11 cellular contexts compared by ENCODE assay signal in the genomic region with DNA sequence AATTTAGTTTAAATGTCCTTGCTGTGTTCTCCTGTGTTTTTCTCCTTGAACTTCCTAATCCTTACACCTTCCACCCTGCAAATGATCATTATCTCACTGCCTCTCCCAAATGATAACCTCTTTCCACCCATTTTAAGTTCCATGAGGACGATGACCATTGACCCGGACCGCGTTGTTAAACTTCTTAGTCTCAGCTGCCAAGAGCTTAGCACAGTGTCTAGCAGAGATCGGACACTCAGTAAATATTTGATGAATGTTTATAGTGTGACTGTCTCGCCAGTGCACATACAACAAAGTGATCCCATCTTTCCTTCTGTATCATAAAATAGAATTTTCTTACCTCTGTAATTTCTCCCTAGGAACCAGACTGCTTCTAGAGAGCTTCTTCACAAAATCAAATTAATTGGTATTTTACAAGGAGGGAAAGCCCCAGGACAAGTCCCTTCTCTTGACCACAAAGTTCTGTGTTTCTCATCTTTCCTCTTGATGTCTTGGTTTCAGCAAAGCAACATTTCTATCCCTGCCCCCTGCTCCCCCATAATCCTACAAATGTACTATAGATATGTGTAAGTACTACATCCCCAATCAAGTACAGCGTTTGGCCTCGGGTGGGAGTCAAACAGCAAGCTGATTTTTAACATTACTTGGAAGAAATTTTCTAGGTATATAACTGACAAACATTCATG.
DNase-seq lines count a peak whose midpoint lies in the region; ATAC-seq and TF ChIP-seq lines count a peak whose summit lies in the region.
"Had no signal": no experiment of that assay in that cellular context is flagged by ENCODE, and none has a peak within 500 bp of the region (broad histone marks: within the 10 kb centered on the region; RNA-seq: fewer than 3 reads in every experiment).

No MANE protein-coding gene starts in this region.

- H3K27me3 ChIP-seq in mesenchymal stem cell (ENCODE audit: control insufficient read depth in 1 of 2, insufficient read depth in 1 of 2, low read length in 2 of 2), result no peaks in the 10 kb centered on the region
- H3K27me3 ChIP-seq: heart left ventricle had no signal

- peaks cover 11% of the 10 kb centered on the region for H3K79me1 ChIP-seq in mesenchymal stem cell (replicated peaks; ENCODE audit: low read length, poor library complexity, severe bottlenecking)

- H2BK12ac ChIP-seq in mesenchymal stem cell (ENCODE audit: low read length in 2 of 2), result peak overlapping the region in 1 of 2 experiments; percentile 18

- CTCF ChIA-PET in activated CD8-positive, alpha-beta T cell treated with anti-CD3 and anti-CD28 coated beads for 36 hours (lab: Charles Lee), result interaction anchor here (1.0 to 1.9 kb wide), 6 partner anchors 9 to 845 kb away, joined by 3 to 8 read pairs (median 6); no protein-coding TSS in a partner anchor
- CTCF ChIA-PET in activated CD8-positive, alpha-beta T cell treated with anti-CD3 and anti-CD28 coated beads, Interleukin-2, amount 10 ng/mL, durations not matched to agents 7 days and 5 days (lab: Charles Lee), result interaction anchor here (1.0 to 2.5 kb wide), 3 partner anchors 164 to 844 kb away, joined by 3 to 26 read pairs (median 7); no protein-coding TSS in a partner anchor

- no peak overlapping the region for H2AFZ ChIP-seq in mesenchymal stem cell (ENCODE audit: low read depth, low read length)
- H2AFZ ChIP-seq: parathyroid adenoma had no signal

- H2BK15ac ChIP-seq in mesenchymal stem cell (ENCODE audit: low read depth, poor library complexity, severe bottlenecking), result peak overlapping the region; percentile 50

- H2BK5ac ChIP-seq in mesenchymal stem cell (ENCODE audit: low read depth, low read length, poor library complexity, severe bottlenecking), result no peak overlapping the region

- H2BK120ac ChIP-seq in mesenchymal stem cell (ENCODE audit: low read depth, low read length), result peak overlapping the region; percentile 71

- peaks cover 31% of the 10 kb centered on the region for H3K4me1 Mint-ChIP-seq in activated CD8-positive, alpha-beta T cell treated with anti-CD3 and anti-CD28 coated beads for 36 hours (ENCODE audit: low read depth)
- H3K4me1 Mint-ChIP-seq in activated CD8-positive, alpha-beta T cell treated with anti-CD3 and anti-CD28 coated beads, Interleukin-2, amount 10 ng/mL, durations not matched to agents 7 days and 5 days (ENCODE audit: low read depth), result peaks cover 9% of the 10 kb centered on the region
- peaks cover 15% of the 10 kb centered on the region for H3K4me1 Mint-ChIP-seq in activated T-helper 17 cell treated with anti-CD3 and anti-CD28 coated beads, Interleukin-2, amount 50 U/mL, for 72 hours
- H3K4me1 Mint-ChIP-seq in stimulated activated effector memory CD8-positive, alpha-beta T cell treated with anti-CD3 and anti-CD28 coated beads, Interleukin-12 subunit alpha, Interleukin-12 subunit beta, amount 100 ng/mL, for 72 hours, result peaks cover 26% of the 10 kb centered on the region

- H3K14ac ChIP-seq in mesenchymal stem cell (ENCODE audit: low read length in 2 of 2), result no peak overlapping the region

- no peak overlapping the region for H3K4me3 Mint-ChIP-seq in activated CD8-positive, alpha-beta T cell treated with anti-CD3 and anti-CD28 coated beads for 36 hours
- no peak overlapping the region for H3K4me3 Mint-ChIP-seq in activated CD8-positive, alpha-beta T cell treated with anti-CD3 and anti-CD28 coated beads, Interleukin-2, amount 10 ng/mL, durations not matched to agents 7 days and 5 days
- no peak overlapping the region for H3K4me3 Mint-ChIP-seq in activated T-helper 17 cell treated with anti-CD3 and anti-CD28 coated beads, Interleukin-2, amount 50 U/mL, for 72 hours
- no peak overlapping the region for H3K4me3 Mint-ChIP-seq in stimulated activated effector memory CD8-positive, alpha-beta T cell treated with anti-CD3 and anti-CD28 coated beads, Interleukin-12 subunit alpha, Interleukin-12 subunit beta, amount 100 ng/mL, for 72 hours
- H3K4me3 Mint-ChIP-seq: type B pancreatic cell had no signal

- no peak overlapping the region for H3K4me3 ChIP-seq in mesenchymal stem cell (ENCODE audit: insufficient read depth in 1 of 2, low read depth in 1 of 2, low read length in 2 of 2)
- H3K4me3 ChIP-seq: heart left ventricle had no signal

- H3K18ac ChIP-seq in mesenchymal stem cell (ENCODE audit: low read depth in 1 of 2, low read length in 2 of 2), result peak overlapping the region; percentile 16 to 54

- H3K9ac ChIP-seq in mesenchymal stem cell (ENCODE audit: low read length), result peak overlapping the region; percentile 75
- H3K9ac ChIP-seq: parathyroid adenoma had no signal

- ATAC-seq in activated CD8-positive, alpha-beta T cell treated with anti-CD3 and anti-CD28 coated beads for 36 hours, result peak; percentile 87
- no peak for ATAC-seq in activated CD8-positive, alpha-beta T cell treated with anti-CD3 and anti-CD28 coated beads, Interleukin-2, amount 10 ng/mL, durations not matched to agents 7 days and 5 days
- ATAC-seq in activated T-helper 17 cell treated with anti-CD3 and anti-CD28 coated beads, Interleukin-2, amount 50 U/mL, for 72 hours (replicated peaks), result peak; percentile 83
- ATAC-seq in stimulated activated effector memory CD8-positive, alpha-beta T cell treated with anti-CD3 and anti-CD28 coated beads, Interleukin-12 subunit alpha, Interleukin-12 subunit beta, amount 100 ng/mL, for 72 hours, result peak; percentile 74
- ATAC-seq in GM21423 (IDR thresholded peaks at IDR 0.05; ENCODE audit: unreplicated experiment) (no peak), GM21825 (IDR thresholded peaks at IDR 0.05; ENCODE audit: unreplicated experiment) (no peak)

- no peaks in the 10 kb centered on the region for H3K36me3 Mint-ChIP-seq in activated CD8-positive, alpha-beta T cell treated with anti-CD3 and anti-CD28 coated beads for 36 hours (ENCODE audit: low read depth)
- no peaks in the 10 kb centered on the region for H3K36me3 Mint-ChIP-seq in activated CD8-positive, alpha-beta T cell treated with anti-CD3 and anti-CD28 coated beads, Interleukin-2, amount 10 ng/mL, durations not matched to agents 7 days and 5 days (ENCODE audit: low read depth)
- H3K36me3 Mint-ChIP-seq in activated T-helper 17 cell treated with anti-CD3 and anti-CD28 coated beads, Interleukin-2, amount 50 U/mL, for 72 hours (ENCODE audit: low read depth), result no peaks in the 10 kb centered on the region
- H3K36me3 Mint-ChIP-seq in stimulated activated effector memory CD8-positive, alpha-beta T cell treated with anti-CD3 and anti-CD28 coated beads, Interleukin-12 subunit alpha, Interleukin-12 subunit beta, amount 100 ng/mL, for 72 hours, result peaks cover 1% of the 10 kb centered on the region

- intact Hi-C loops in activated CD8-positive, alpha-beta T cell treated with anti-CD3 and anti-CD28 coated beads for 36 hours (cut with micrococcal nuclease), result loop anchor here (5.0 to 10.0 kb wide), 3 partner anchors 149 to 839 kb away; partner anchors contain the start of gene BCL6

- peaks cover 3% of the 10 kb centered on the region for H3K4me1 ChIP-seq in mesenchymal stem cell (ENCODE audit: control insufficient read depth, insufficient read depth, low read depth, low read length)

- peak overlapping the region; percentile 76 for H4K8ac ChIP-seq in mesenchymal stem cell (ENCODE audit: low read length)

- H3K9me3 Mint-ChIP-seq in activated CD8-positive, alpha-beta T cell treated with anti-CD3 and anti-CD28 coated beads for 36 hours, result no peaks in the 10 kb centered on the region
- H3K9me3 Mint-ChIP-seq in activated CD8-positive, alpha-beta T cell treated with anti-CD3 and anti-CD28 coated beads, Interleukin-2, amount 10 ng/mL, durations not matched to agents 7 days and 5 days (ENCODE audit: insufficient read depth), result no peaks in the 10 kb centered on the region
- H3K9me3 Mint-ChIP-seq in activated T-helper 17 cell treated with anti-CD3 and anti-CD28 coated beads, Interleukin-2, amount 50 U/mL, for 72 hours, result no peaks in the 10 kb centered on the region
- H3K9me3 Mint-ChIP-seq in stimulated activated effector memory CD8-positive, alpha-beta T cell treated with anti-CD3 and anti-CD28 coated beads, Interleukin-12 subunit alpha, Interleukin-12 subunit beta, amount 100 ng/mL, for 72 hours, result no peaks in the 10 kb centered on the region
- H3K9me3 Mint-ChIP-seq: type B pancreatic cell had no signal

- no peak overlapping the region for H3K4me2 ChIP-seq in mesenchymal stem cell (ENCODE audit: low read length, poor library complexity, severe bottlenecking)

- POLR2A ChIA-PET in activated CD8-positive, alpha-beta T cell treated with anti-CD3 and anti-CD28 coated beads for 36 hours (lab: Charles Lee), result interaction anchor here (1.3 kb wide), 1 partner anchor 299 kb away, joined by 5 read pairs; no protein-coding TSS in a partner anchor
- POLR2A ChIA-PET in activated CD8-positive, alpha-beta T cell treated with anti-CD3 and anti-CD28 coated beads, Interleukin-2, amount 10 ng/mL, durations not matched to agents 7 days and 5 days (lab: Charles Lee), result interaction anchor here (0.6 kb wide), 1 partner anchor 18 kb away, joined by 3 read pairs; no protein-coding TSS in a partner anchor

- peaks cover 0 to 2% of the 10 kb centered on the region in 2 experiments for H3K36me3 ChIP-seq in mesenchymal stem cell (ENCODE audit: control insufficient read depth in 1 of 2, insufficient read depth in 2 of 2, low read depth in 1 of 2, low read length in 2 of 2)
- H3K36me3 ChIP-seq: heart left ventricle had no signal

- H3K27me3 Mint-ChIP-seq in activated CD8-positive, alpha-beta T cell treated with anti-CD3 and anti-CD28 coated beads for 36 hours, result no peaks in the 10 kb centered on the region
- H3K27me3 Mint-ChIP-seq in activated CD8-positive, alpha-beta T cell treated with anti-CD3 and anti-CD28 coated beads, Interleukin-2, amount 10 ng/mL, durations not matched to agents 7 days and 5 days (ENCODE audit: low read depth), result no peaks in the 10 kb centered on the region
- H3K27me3 Mint-ChIP-seq in activated T-helper 17 cell treated with anti-CD3 and anti-CD28 coated beads, Interleukin-2, amount 50 U/mL, for 72 hours, result no peaks in the 10 kb centered on the region
- H3K27me3 Mint-ChIP-seq: type B pancreatic cell had no signal

- H3K9me3 ChIP-seq in mesenchymal stem cell (ENCODE audit: control insufficient read depth, low read length), result no peaks in the 10 kb centered on the region
- H3K9me3 ChIP-seq: heart left ventricle had no signal

- H3K27ac Mint-ChIP-seq in activated CD8-positive, alpha-beta T cell treated with anti-CD3 and anti-CD28 coated beads for 36 hours, result no peak overlapping the region
- no peak overlapping the region for H3K27ac Mint-ChIP-seq in activated CD8-positive, alpha-beta T cell treated with anti-CD3 and anti-CD28 coated beads, Interleukin-2, amount 10 ng/mL, durations not matched to agents 7 days and 5 days
- no peak overlapping the region for H3K27ac Mint-ChIP-seq in activated T-helper 17 cell treated with anti-CD3 and anti-CD28 coated beads, Interleukin-2, amount 50 U/mL, for 72 hours
- no peak overlapping the region for H3K27ac Mint-ChIP-seq in stimulated activated effector memory CD8-positive, alpha-beta T cell treated with anti-CD3 and anti-CD28 coated beads, Interleukin-12 subunit alpha, Interleukin-12 subunit beta, amount 100 ng/mL, for 72 hours
- H3K27ac Mint-ChIP-seq: type B pancreatic cell had no signal

- peak overlapping the region; percentile 91 for H2AK5ac ChIP-seq in mesenchymal stem cell (ENCODE audit: low read length, severe bottlenecking)

- no peak for TF ChIP-seq CTCF in activated CD8-positive, alpha-beta T cell treated with anti-CD3 and anti-CD28 coated beads for 36 hours (IDR thresholded peaks at IDR 0.05)

- no peak overlapping the region for H3K23ac ChIP-seq in mesenchymal stem cell (ENCODE audit: low read length in 2 of 2)

- no peak overlapping the region for H3K4ac ChIP-seq in mesenchymal stem cell (ENCODE audit: low read depth in 1 of 2, low read length in 2 of 2)

- WGBS in mesenchymal stem cell, result 100% methylated on average over 3 of the region's 8 CpGs

- peak overlapping the region; percentile 40 for H3K27ac ChIP-seq in mesenchymal stem cell (ENCODE audit: low read length, poor library complexity, severe bottlenecking)
- H3K27ac ChIP-seq: parathyroid adenoma had no signal

- H4K91ac ChIP-seq in mesenchymal stem cell (ENCODE audit: low read length), result no peak overlapping the region

- DNase-seq in activated CD8-positive, alpha-beta T cell treated with anti-CD3 and anti-CD28 coated beads for 36 hours, result peak; percentile 79
- DNase-seq in activated CD8-positive, alpha-beta T cell treated with anti-CD3 and anti-CD28 coated beads, Interleukin-2, amount 10 ng/mL, durations not matched to agents 7 days and 5 days, result no peak
- peak; percentile 69 for DNase-seq in mesenchymal stem cell
- DNase-seq in stimulated activated effector memory CD8-positive, alpha-beta T cell treated with anti-CD3 and anti-CD28 coated beads, Interleukin-12 subunit alpha, Interleukin-12 subunit beta, amount 100 ng/mL, for 72 hours (ENCODE audit: low spot score in 2 of 2), result no peak
- no peak for DNase-seq in globus pallidus (ENCODE audit: low spot score)
- DNase-seq: heart left ventricle had no signal

Comparison
In these comparisons a context has a peak if more than half of its experiments do, and no peak if none do; other contexts are left out.
1. ATAC-seq: peak in activated CD8-positive, alpha-beta T cell treated with anti-CD3 and anti-CD28 coated beads for 36 hours (single experiment), activated T-helper 17 cell treated with anti-CD3 and anti-CD28 coated beads, Interleukin-2, amount 50 U/mL, for 72 hours (single experiment) and stimulated activated effector memory CD8-positive, alpha-beta T cell treated with anti-CD3 and anti-CD28 coated beads, Interleukin-12 subunit alpha, Interleukin-12 subunit beta, amount 100 ng/mL, for 72 hours (single experiment); none in activated CD8-positive, alpha-beta T cell treated with anti-CD3 and anti-CD28 coated beads, Interleukin-2, amount 10 ng/mL, durations not matched to agents 7 days and 5 days (single experiment), GM21423 (single experiment) and GM21825 (single experiment).
2. DNase-seq: peak in activated CD8-positive, alpha-beta T cell treated with anti-CD3 and anti-CD28 coated beads for 36 hours (single experiment) and mesenchymal stem cell (single experiment); none in activated CD8-positive, alpha-beta T cell treated with anti-CD3 and anti-CD28 coated beads, Interleukin-2, amount 10 ng/mL, durations not matched to agents 7 days and 5 days (single experiment), stimulated activated effector memory CD8-positive, alpha-beta T cell treated with anti-CD3 and anti-CD28 coated beads, Interleukin-12 subunit alpha, Interleukin-12 subunit beta, amount 100 ng/mL, for 72 hours (0 of 2) and globus pallidus (single experiment).